16 cellular contexts compared by ENCODE assay signal in genomic region chr5:115435776-115436712, GRCh38.
A peak's percentile ranks its signal among the peaks of the same experiment; 100 is the strongest.
DNase-seq lines count a peak whose midpoint lies in the region; ATAC-seq, FAIRE-seq and TF ChIP-seq lines count a peak whose summit lies in the region.
"Had no signal": no experiment of that assay in that cellular context is flagged by ENCODE, and none has a peak within 500 bp of the region (broad histone marks: within the 10 kb centered on the region; RNA-seq: fewer than 3 reads in every experiment).

No MANE protein-coding gene starts in this region.

- peaks cover 14% of the 10 kb centered on the region for H3K9me3 Mint-ChIP-seq in astrocyte (ENCODE audit: unreplicated experiment)

- H2AFZ ChIP-seq in astrocyte (ENCODE audit: low read depth, low read length): no peak overlapping the region

- H3K27ac ChIP-seq in astrocyte (ENCODE audit: low read depth, low read length): no peak overlapping the region
- H3K27ac ChIP-seq: colonic mucosa, right atrium auricular region, uterus had no signal

- H3K36me3 Mint-ChIP-seq in astrocyte (ENCODE audit: low read depth, unreplicated experiment): no peaks in the 10 kb centered on the region

- peaks cover 8% of the 10 kb centered on the region for H3K4me1 Mint-ChIP-seq in astrocyte (ENCODE audit: low read depth, unreplicated experiment)
- H3K4me1 Mint-ChIP-seq: stimulated activated memory B cell treated with anti-CD40 and anti-IgM and Interleukin-4, amounts not matched to agents 10 μg/mL and 1 μg/mL and 100 μg/mL, for 72 hours had no signal

- no peaks in the 10 kb centered on the region for H3K79me2 ChIP-seq in astrocyte (ENCODE audit: insufficient read depth, low read length)

- no peak overlapping the region for H3K27ac Mint-ChIP-seq in astrocyte (ENCODE audit: unreplicated experiment)
- H3K27ac Mint-ChIP-seq: activated CD4-positive, alpha-beta T cell treated with anti-CD3 and anti-CD28 coated beads for 36 hours; activated naive CD8-positive, alpha-beta T cell treated with anti-CD3 and anti-CD28 coated beads, Interleukin-2, amount 50 U/mL, for 24 hours; nephron; stimulated activated memory B cell treated with anti-CD40 and anti-IgM and Interleukin-4, amounts not matched to agents 10 μg/mL and 1 μg/mL and 100 μg/mL, for 72 hours had no signal

- no peaks in the 10 kb centered on the region for H3K36me3 ChIP-seq in astrocyte (ENCODE audit: insufficient read depth, low read length)
- H3K36me3 ChIP-seq: colonic mucosa, right atrium auricular region, uterus had no signal

- DNase-seq in GM18507 (ENCODE audit: extremely low spot score, insufficient read length, low read depth): no peak
- no peak for DNase-seq in astrocyte (ENCODE audit: low read depth)
- no peak for DNase-seq in left lobe of liver (ENCODE audit: low spot score)
- no peak for DNase-seq in stimulated activated CD4-positive, alpha-beta T cell treated with anti-CD3 and anti-CD28 coated beads, Interleukin-2, amount 100 ng/mL, for 48 hours
- DNase-seq in NCI-H1417 treated with DMSO at 0.1 percent for 48 hours (lab: John Stamatoyannopoulos, UW): no peak
- DNase-seq: activated CD4-positive, alpha-beta T cell treated with anti-CD3 and anti-CD28 coated beads for 36 hours; activated naive CD8-positive, alpha-beta T cell treated with anti-CD3 and anti-CD28 coated beads, Interleukin-2, amount 50 U/mL, for 24 hours; colonic mucosa; RPMI8226; stimulated activated CD4-positive, alpha-beta T cell treated with anti-CD3 and anti-CD28 coated beads, Interleukin-4, amount 100 ng/mL, for 24 hours; uterus had no signal

- ATAC-seq in HG03442 (IDR thresholded peaks at IDR 0.05; ENCODE audit: unreplicated experiment) (peak; percentile 80), left lobe of liver (peak; percentile 41), GM21381 (IDR thresholded peaks at IDR 0.05; ENCODE audit: unreplicated experiment) (no peak)
- ATAC-seq: activated CD4-positive, alpha-beta T cell treated with anti-CD3 and anti-CD28 coated beads for 36 hours; activated naive CD8-positive, alpha-beta T cell treated with anti-CD3 and anti-CD28 coated beads, Interleukin-2, amount 50 U/mL, for 24 hours; stimulated activated memory B cell treated with anti-CD40 and anti-IgM and Interleukin-4, amounts not matched to agents 10 μg/mL and 1 μg/mL and 100 μg/mL, for 72 hours had no signal

- H3K4me3 Mint-ChIP-seq in astrocyte (ENCODE audit: unreplicated experiment): no peak overlapping the region
- H3K4me3 Mint-ChIP-seq: activated CD4-positive, alpha-beta T cell treated with anti-CD3 and anti-CD28 coated beads for 36 hours; activated naive CD8-positive, alpha-beta T cell treated with anti-CD3 and anti-CD28 coated beads, Interleukin-2, amount 50 U/mL, for 24 hours; nephron; stimulated activated memory B cell treated with anti-CD40 and anti-IgM and Interleukin-4, amounts not matched to agents 10 μg/mL and 1 μg/mL and 100 μg/mL, for 72 hours had no signal

- H3K27me3 Mint-ChIP-seq in astrocyte (ENCODE audit: low read depth, unreplicated experiment): no peaks in the 10 kb centered on the region

- peaks cover 7% of the 10 kb centered on the region for H3K9me3 ChIP-seq in astrocyte (ENCODE audit: insufficient read depth, low read depth, low read length)
- H3K9me3 ChIP-seq: colonic mucosa had no signal

- H3K4me3 ChIP-seq in astrocyte (ENCODE audit: insufficient read depth, low read depth, low read length): no peak overlapping the region
- H3K4me3 ChIP-seq: colonic mucosa, right atrium auricular region, uterus had no signal

- H4K20me1 ChIP-seq in astrocyte (ENCODE audit: insufficient read depth, low read length): no peaks in the 10 kb centered on the region

- H3K9ac ChIP-seq in astrocyte (ENCODE audit: low read length): no peak overlapping the region

- TF ChIP-seq CTCF in astrocyte (IDR thresholded peaks at IDR 0.05; ENCODE audit: insufficient read depth, low read depth, low read length): no peak

- peak; percentile 39 for FAIRE-seq in GM18507 (lab: Jason Lieb, UNC)
- FAIRE-seq in astrocyte (lab: Jason Lieb, UNC): peak; percentile 41

- H3K4me2 ChIP-seq in astrocyte (ENCODE audit: low read length): no peak overlapping the region

- no peaks in the 10 kb centered on the region for H3K27me3 ChIP-seq in astrocyte (ENCODE audit: insufficient read depth, low read length)
- H3K27me3 ChIP-seq: colonic mucosa, right atrium auricular region, uterus had no signal

- no peaks in the 10 kb centered on the region for H3K4me1 ChIP-seq in astrocyte (ENCODE audit: insufficient read depth, low read length)
- H3K4me1 ChIP-seq: colonic mucosa, right atrium auricular region, uterus had no signal
